ENCODE assay signal across 14 cellular contexts in the genomic region with DNA sequence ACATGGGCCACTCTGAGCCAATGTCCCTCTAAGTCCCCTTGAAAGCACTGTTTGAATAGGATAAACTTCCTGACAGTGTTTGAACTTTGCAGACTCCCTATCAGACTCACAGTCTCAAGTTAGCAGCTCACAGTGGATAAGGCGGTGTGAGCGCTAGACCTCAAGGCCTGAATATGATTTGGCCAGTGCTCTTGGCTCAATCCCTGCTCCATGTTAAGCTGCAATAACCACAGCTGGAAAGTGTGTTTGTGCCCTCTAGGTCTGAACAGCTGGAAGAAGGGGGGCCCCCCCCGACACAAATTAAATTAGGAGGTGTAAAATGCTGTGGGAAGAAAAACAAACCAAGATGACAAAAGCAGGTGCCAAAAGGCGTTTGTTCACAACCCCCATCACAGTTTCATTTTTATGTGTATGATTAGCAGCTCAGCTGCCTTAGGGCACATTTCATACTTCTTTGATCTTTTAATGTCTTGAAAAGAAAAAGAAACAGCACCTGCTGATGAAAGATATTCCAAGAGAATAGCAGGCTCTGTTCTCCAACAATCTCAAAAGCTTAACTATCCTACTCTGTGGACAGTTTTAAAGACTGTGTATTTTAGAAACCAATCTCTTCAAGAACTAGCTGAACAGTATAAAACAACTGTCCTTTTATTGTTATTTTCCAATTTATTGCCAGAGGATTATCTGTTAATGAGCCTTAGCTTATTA.
A peak's percentile ranks its signal among the peaks of the same experiment; 100 is the strongest.
DNase-seq lines count a peak whose midpoint lies in the region; ATAC-seq lines count a peak whose summit lies in the region.
"Had no signal": no experiment of that assay in that cellular context is flagged by ENCODE, and none has a peak within 500 bp of the region (broad histone marks: within the 10 kb centered on the region; RNA-seq: fewer than 3 reads in every experiment).

No MANE protein-coding gene starts in this region.

- no peak overlapping the region for H3K4me2 ChIP-seq in mesendoderm (ENCODE audit: low read length)

- no peaks in the 10 kb centered on the region for H3K79me2 ChIP-seq in mesendoderm (ENCODE audit: control insufficient read depth, insufficient read depth, low read length)

- H3K23ac ChIP-seq in mesendoderm (ENCODE audit: low read length) = no peak overlapping the region

- no peak overlapping the region for H2AK5ac ChIP-seq in mesendoderm (ENCODE audit: low read length)

- H3K36me3 ChIP-seq in mesendoderm (ENCODE audit: control insufficient read depth, insufficient read depth, low read length) (no peaks in the 10 kb centered on the region), MG63 (no peaks in the 10 kb centered on the region)
- H3K36me3 ChIP-seq: gastroesophageal sphincter, lower lobe of right lung had no signal

- H3K27me3 ChIP-seq in mesendoderm (ENCODE audit: insufficient read depth, low read length, poor library complexity) = no peaks in the 10 kb centered on the region
- H3K27me3 ChIP-seq in MG63 = no peaks in the 10 kb centered on the region
- H3K27me3 ChIP-seq: gastroesophageal sphincter had no signal

- no CpG with 5 or more reads among the region's 4 CpGs for WGBS in mesendoderm (ENCODE audit: extremely low coverage, insufficient coverage, low lambda C conversion rate)

- ATAC-seq in HG02610 (IDR thresholded peaks at IDR 0.05; ENCODE audit: unreplicated experiment) (peak; percentile 42), HG02623 (IDR thresholded peaks at IDR 0.05; ENCODE audit: unreplicated experiment) (no peak)

- no peak overlapping the region for H3K9ac ChIP-seq in mesendoderm (ENCODE audit: low read length)

- H2BK15ac ChIP-seq in mesendoderm (replicated peaks; ENCODE audit: low read depth) = no peak overlapping the region

- H3K4me1 ChIP-seq in mesendoderm (ENCODE audit: control insufficient read depth, low read depth, low read length) = peaks cover 4% of the 10 kb centered on the region
- H3K4me1 ChIP-seq: gastroesophageal sphincter had no signal

- H2BK5ac ChIP-seq in mesendoderm (ENCODE audit: low read length) = no peak overlapping the region

- H4K8ac ChIP-seq in mesendoderm (ENCODE audit: low read depth, low read length) = no peak overlapping the region

- H3K56ac ChIP-seq in mesendoderm (ENCODE audit: low read length) = no peak overlapping the region

- H3K27ac ChIP-seq in mesendoderm (ENCODE audit: low read depth, low read length) = no peak overlapping the region
- H3K27ac ChIP-seq: coronary artery, gastroesophageal sphincter, lower lobe of right lung had no signal

- H3K4ac ChIP-seq in mesendoderm (ENCODE audit: low read depth, low read length) = no peak overlapping the region

- H3K18ac ChIP-seq in mesendoderm (ENCODE audit: low read length) = peak overlapping the region; percentile 68

- no peak overlapping the region for H2BK120ac ChIP-seq in mesendoderm (ENCODE audit: low read depth, low read length)

- H3K4me3 ChIP-seq in mesendoderm (ENCODE audit: low read length) (no peak overlapping the region), MG63 (no peak overlapping the region)
- H3K4me3 ChIP-seq: coronary artery, gastroesophageal sphincter, lower lobe of right lung had no signal

- H3K79me1 ChIP-seq in mesendoderm (ENCODE audit: low read length) = no peaks in the 10 kb centered on the region

- no peaks in the 10 kb centered on the region for H3K9me3 ChIP-seq in MG63
- H3K9me3 ChIP-seq: Caco-2, gastroesophageal sphincter, lower lobe of right lung had no signal

- no peak overlapping the region for H4K5ac ChIP-seq in mesendoderm (ENCODE audit: low read length)

- DNase-seq in DMS79 treated with DMSO at 0.1 percent for 48 hours (lab: John Stamatoyannopoulos, UW) (peak; percentile 67), astrocyte of the hippocampus (ENCODE audit: low read depth, low spot score) (peak; percentile 11), mesendoderm (peak; percentile 51), NCI-H774 (lab: John Stamatoyannopoulos, UW) (no peak), NCI-H446 treated with DMSO at 0.1 percent for 48 hours (lab: John Stamatoyannopoulos, UW) (no peak), MG63 (no peak)
- DNase-seq: activated CD4-positive, alpha-beta T cell treated with anti-CD3 and anti-CD28 coated beads for 48 hours; lower lobe of right lung; stimulated activated CD4-positive, alpha-beta T cell treated with anti-CD3 and anti-CD28 coated beads, Interleukin-4, amount 100 ng/mL, for 4 hours had no signal

Comparison
In these comparisons a context has a peak if more than half of its experiments do, and no peak if none do; other contexts are left out.
1. DNase-seq: peak in DMS79 treated with DMSO at 0.1 percent for 48 hours (single experiment), astrocyte of the hippocampus (single experiment) and mesendoderm (single experiment); none in NCI-H774 (single experiment), NCI-H446 treated with DMSO at 0.1 percent for 48 hours (single experiment) and MG63 (single experiment).